ENCODE assay signal across 8 cellular contexts in the genomic region with DNA sequence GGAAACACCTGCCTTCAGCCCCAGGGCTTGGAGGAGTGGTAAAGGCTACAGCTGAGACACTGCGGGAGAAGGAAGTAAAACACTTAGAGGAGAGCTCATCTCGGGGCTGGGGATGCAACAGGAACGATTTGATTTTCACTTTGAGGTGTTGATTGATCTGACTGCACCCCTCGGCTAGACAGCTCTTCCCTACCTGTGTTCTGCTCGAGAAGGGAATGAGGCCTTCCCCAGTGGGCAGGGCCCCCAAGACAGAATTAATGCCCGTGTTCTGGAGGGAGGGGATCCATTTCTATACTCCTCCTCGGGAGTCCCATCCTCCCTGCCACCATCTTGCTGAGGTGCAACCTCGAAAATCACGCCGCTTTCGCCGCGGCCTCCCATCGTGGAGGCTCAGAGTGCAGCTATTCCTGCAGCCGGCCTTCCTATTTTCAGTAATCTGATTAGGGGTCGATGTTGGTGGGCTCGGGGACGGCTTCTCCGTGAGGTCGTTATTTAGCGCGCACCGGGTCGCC. TPM values are rescaled to one million over a fixed set of nuclear protein-coding genes. Genes with fewer than 3 reads are reported as not detected.
A peak's percentile ranks its signal among the peaks of the same experiment; 100 is the strongest.
DNase-seq lines count a peak whose midpoint lies in the region; ATAC-seq and TF ChIP-seq lines count a peak whose summit lies in the region.

No MANE protein-coding gene starts in this region.

- peak in 1 of 4 experiments; percentile 3 for ATAC-seq in T-cell (replicated peaks in 1 of 4)
- peak; percentile 0 for ATAC-seq in sciatic nerve
- no peak for ATAC-seq in GM21619 (IDR thresholded peaks at IDR 0.05; ENCODE audit: unreplicated experiment)

- H4K20me1 ChIP-seq in H9 (ENCODE audit: control insufficient read depth, insufficient read depth, insufficient read length): peaks cover 3% of the 10 kb centered on the region

- H3K4me1 Mint-ChIP-seq in H9 (peaks cover 43 to 51% of the 10 kb centered on the region in 2 experiments), T-cell (peaks cover 49 to 62% (median 55%) of the 10 kb centered on the region in 3 donors)

- H3K23ac ChIP-seq in H9 (ENCODE audit: insufficient read length, low read depth, low read length): no peak overlapping the region

- no peaks in the 10 kb centered on the region for H3K79me1 ChIP-seq in H9 (ENCODE audit: insufficient read depth, low read depth, low read length, poor library complexity, severe bottlenecking)

- H3K4ac ChIP-seq in H9 (ENCODE audit: low read depth, low read length): no peak overlapping the region

- peak overlapping the region; percentile 17 to 75 (median 70); a peak in 4 of 7 replicates for H3K27ac Mint-ChIP-seq in H9
- H3K27ac Mint-ChIP-seq in T-cell: peak overlapping the region; percentile 91 to 95

- no peaks in the 10 kb centered on the region; a peak in 1 of 5 replicates for H3K9me3 Mint-ChIP-seq in H9
- no peaks in the 10 kb centered on the region for H3K9me3 Mint-ChIP-seq in T-cell

- no peak overlapping the region for H2BK20ac ChIP-seq in H9 (ENCODE audit: low read depth, low read length, poor library complexity, severe bottlenecking)

- WGBS in H9 (ENCODE audit: extremely low coverage, insufficient read length, low lambda C conversion rate): no CpG with 5 or more reads among the region's 24 CpGs

- TF ChIP-seq CTCF in H9 (conservative IDR thresholded peaks at IDR 0.05) (no peak), fibroblast of villous mesenchyme (IDR thresholded peaks at IDR 0.05; ENCODE audit: insufficient read depth, low read depth, low read length) (no peak)

- H2BK15ac ChIP-seq in H9 (ENCODE audit: low read depth, low read length): no peak overlapping the region

- H3K14ac ChIP-seq in H9 (ENCODE audit: insufficient read depth, low read length): no peak overlapping the region

- H2AFZ ChIP-seq in H9 (ENCODE audit: low read length): no peak overlapping the region

- H3K36me3 Mint-ChIP-seq in H9 (ENCODE audit: insufficient read depth in 1 of 3, low read depth in 3 of 3) (no peaks in the 10 kb centered on the region), T-cell (peaks cover 25% of the 10 kb centered on the region)

- peak overlapping the region; percentile 78 to 97 for H3K4me3 Mint-ChIP-seq in H9
- peak overlapping the region; percentile 91 to 99 (median 92) for H3K4me3 Mint-ChIP-seq in T-cell

- no peak overlapping the region for H3K27ac ChIP-seq in H9 (ENCODE audit: insufficient read length, low read depth, low read length)

- H3T11ph ChIP-seq in H9 (ENCODE audit: low read length): no peak overlapping the region

- no peak overlapping the region for H3K9ac ChIP-seq in H9 (ENCODE audit: extremely low read depth, insufficient read length, low read length)

- no peak for DNase-seq in H9
- DNase-seq in T-cell: peak in 6 of 34 experiments; percentile 7 to 32 (median 22)
- DNase-seq in fibroblast of villous mesenchyme (ENCODE audit: low read depth): no peak
- DNase-seq in sciatic nerve (ENCODE audit: low spot score): no peak
- DNase-seq in NCI-H1092 treated with DMSO at 0.1 percent for 48 hours (lab: John Stamatoyannopoulos, UW): no peak
- no peak for DNase-seq in NCI-H2029 (lab: John Stamatoyannopoulos, UW)
- DNase-seq in kidney tubule cell (ENCODE audit: low spot score): no peak

- H3K27me3 ChIP-seq in H9 (ENCODE audit: insufficient read depth, low read length): peaks cover 10% of the 10 kb centered on the region; the same call in 1 of the 2 replicates

- intact Hi-C loops in sciatic nerve (cut with DNase I): loop anchor here (5.0 to 10.0 kb wide), 2 partner anchors 63 to 124 kb away; no protein-coding TSS in a partner anchor

- H3K4me2 ChIP-seq in H9 (ENCODE audit: insufficient read depth, insufficient read length, low read length): peak overlapping the region; percentile 96

- H3K23me2 ChIP-seq in H9 (ENCODE audit: insufficient read length, low read depth, low read length, poor library complexity, severe bottlenecking): peaks cover 26% of the 10 kb centered on the region

- H4K8ac ChIP-seq in H9 (replicated peaks; ENCODE audit: insufficient read length, low read depth, low read length): no peak overlapping the region

- no peak overlapping the region for H3K18ac ChIP-seq in H9 (ENCODE audit: insufficient read length, low read depth, low read length)

- H2BK5ac ChIP-seq in H9 (ENCODE audit: insufficient read length, low read length): no peak overlapping the region

- H3K27me3 Mint-ChIP-seq in H9 (ENCODE audit: low read depth) (peaks cover 39% of the 10 kb centered on the region), T-cell (no peaks in the 10 kb centered on the region)

- no peak overlapping the region for H4K91ac ChIP-seq in H9 (ENCODE audit: insufficient read length, low read depth, low read length)

- no peak overlapping the region for H2BK12ac ChIP-seq in H9 (ENCODE audit: insufficient read length, low read depth, low read length)

- H3K4me3 ChIP-seq in fibroblast of villous mesenchyme (ENCODE audit: low read depth, low read length): peak overlapping the region; percentile 77

- no peak overlapping the region for H2AK5ac ChIP-seq in H9 (ENCODE audit: insufficient read length, low read length)

- peaks cover 10% of the 10 kb centered on the region; the same call in 1 of the 2 replicates for H3K4me1 ChIP-seq in H9 (ENCODE audit: insufficient read depth, low read length)

- H2BK120ac ChIP-seq in H9 (ENCODE audit: low read depth, low read length, poor library complexity, severe bottlenecking): no peak overlapping the region

- POLR2A ChIA-PET in T-cell (lab: Charles Lee): interaction anchor here (0.6 to 4.0 kb wide), 5 partner anchors 46 to 324 kb away, joined by 3 to 26 read pairs (median 6); no protein-coding TSS in a partner anchor

- no peak overlapping the region for H4K5ac ChIP-seq in H9 (ENCODE audit: insufficient read length, low read depth, low read length)

- no peak overlapping the region for H3K56ac ChIP-seq in H9 (ENCODE audit: insufficient read length, low read depth, low read length)

- no peaks in the 10 kb centered on the region for H3K9me3 ChIP-seq in H9 (ENCODE audit: control insufficient read depth, low read depth, low read length)

- no peaks in the 10 kb centered on the region for H3K79me2 ChIP-seq in H9 (ENCODE audit: insufficient read depth, low read length)

- CTCF ChIA-PET in T-cell (lab: Charles Lee): interaction anchor here in 1 of 2 donors (1.0 to 1.1 kb wide), 3 partner anchors 24 to 362 kb away, joined by 3 to 6 read pairs (median 4); no protein-coding TSS in a partner anchor

RNA-seq across cellular contexts. Expression of a gene that starts 2.4 kb away (rescaled TPM):
- 14.1 and 15.7 TPM in 2 replicates for total RNA-seq in H9 (2021)
- total RNA-seq in T-cell: 10 to 100 TPM; 45.5 to 93.1 (median 84.9) TPM
- 135 and 214 TPM in 2 replicates for total RNA-seq in fibroblast of villous mesenchyme
- total RNA-seq in sciatic nerve: 107 TPM
